ENCODE assay signal across 21 cellular contexts in genomic region chrX:10536744-10537143, GRCh38.
"Had no signal": no experiment of that assay in that cellular context is flagged by ENCODE, and none has a peak within 500 bp of the region (broad histone marks: within the 10 kb centered on the region; RNA-seq: fewer than 3 reads in every experiment).

No MANE protein-coding gene starts in this region.

- H3K36me3 Mint-ChIP-seq: activated CD4-positive, alpha-beta memory T cell treated with anti-CD3 and anti-CD28 coated beads for 36 hours; activated naive CD8-positive, alpha-beta T cell treated with anti-CD3 and anti-CD28 coated beads for 36 hours had no signal

- H3K27me3 ChIP-seq: brain microvascular endothelial cell had no signal

- H3K4me2 ChIP-seq: KMS-11 had no signal

- DNase-seq: activated B cell treated with CpG ODN at 0.5 μM for 24 hours; activated CD4-positive, alpha-beta memory T cell treated with anti-CD3 and anti-CD28 coated beads for 36 hours; activated CD4-positive, alpha-beta T cell treated with anti-CD3 and anti-CD28 coated beads for 1 hour; activated CD4-positive, alpha-beta T cell treated with anti-CD3 and anti-CD28 coated beads, Interleukin-2, amount 10 ng/mL, durations not matched to agents 7 days and 5 days; activated CD8-positive, alpha-beta memory T cell treated with anti-CD3 and anti-CD28 coated beads for 24 hours; activated gamma-delta T cell; activated naive CD4-positive, alpha-beta T cell treated with anti-CD3 and anti-CD28 coated beads for 36 hours; activated naive CD8-positive, alpha-beta T cell treated with anti-CD3 and anti-CD28 coated beads for 36 hours; activated T-cell treated with anti-CD3 and anti-CD28 coated beads, Interleukin-2, amount 50 U/mL, for 4 hours; brain microvascular endothelial cell; cerebellar nuclear complex; NCI-H1092; NCI-H1417; NCI-H1930; NCI-H345; NCI-H510A; NCI-H526 treated with DMSO at 0.1 percent for 48 hours; SHP77 treated with DMSO at 0.1 percent for 48 hours had no signal

- H3K9me3 Mint-ChIP-seq: activated B cell treated with CpG ODN at 0.5 μM for 24 hours; activated CD4-positive, alpha-beta memory T cell treated with anti-CD3 and anti-CD28 coated beads for 36 hours; activated CD4-positive, alpha-beta T cell treated with anti-CD3 and anti-CD28 coated beads, Interleukin-2, amount 10 ng/mL, durations not matched to agents 7 days and 5 days; activated naive CD8-positive, alpha-beta T cell treated with anti-CD3 and anti-CD28 coated beads for 36 hours; activated T-cell treated with anti-CD3 and anti-CD28 coated beads, Interleukin-2, amount 50 U/mL, for 4 hours; activated T-helper 17 cell treated with anti-CD3 and anti-CD28 coated beads, Interleukin-2, amount 50 U/mL, for 72 hours; T-helper 1 cell treated with Interleukin-12 subunit alpha and Interleukin-12 subunit beta and Interleukin-4 antibody, amounts not matched to agents 30 μg/mL and 1 μg/mL, for 36 hours had no signal

- H3K27ac ChIP-seq: brain microvascular endothelial cell, KMS-11 had no signal

- H3K27ac Mint-ChIP-seq: activated B cell treated with CpG ODN at 0.5 μM for 24 hours; activated CD4-positive, alpha-beta memory T cell treated with anti-CD3 and anti-CD28 coated beads for 36 hours; activated CD4-positive, alpha-beta T cell treated with anti-CD3 and anti-CD28 coated beads, Interleukin-2, amount 10 ng/mL, durations not matched to agents 7 days and 5 days; activated naive CD4-positive, alpha-beta T cell treated with anti-CD3 and anti-CD28 coated beads for 36 hours; activated naive CD8-positive, alpha-beta T cell treated with anti-CD3 and anti-CD28 coated beads for 36 hours; activated T-helper 17 cell treated with anti-CD3 and anti-CD28 coated beads, Interleukin-2, amount 50 U/mL, for 72 hours; T-helper 1 cell treated with Interleukin-12 subunit alpha and Interleukin-12 subunit beta and Interleukin-4 antibody, amounts not matched to agents 30 μg/mL and 1 μg/mL, for 36 hours had no signal

- H3K36me3 ChIP-seq: brain microvascular endothelial cell had no signal

- H3K4me1 Mint-ChIP-seq: activated B cell treated with CpG ODN at 0.5 μM for 24 hours; activated CD4-positive, alpha-beta T cell treated with anti-CD3 and anti-CD28 coated beads, Interleukin-2, amount 10 ng/mL, durations not matched to agents 7 days and 5 days; activated naive CD8-positive, alpha-beta T cell treated with anti-CD3 and anti-CD28 coated beads for 36 hours; activated T-helper 17 cell treated with anti-CD3 and anti-CD28 coated beads, Interleukin-2, amount 50 U/mL, for 72 hours had no signal

- ATAC-seq: activated T-cell treated with anti-CD3 and anti-CD28 coated beads, Interleukin-2, amount 50 U/mL, for 4 hours; activated T-helper 17 cell treated with anti-CD3 and anti-CD28 coated beads, Interleukin-2, amount 50 U/mL, for 72 hours had no signal

- H3K9ac ChIP-seq: KMS-11 had no signal

- H3K4me3 Mint-ChIP-seq: activated B cell treated with CpG ODN at 0.5 μM for 24 hours; activated CD4-positive, alpha-beta memory T cell treated with anti-CD3 and anti-CD28 coated beads for 36 hours; activated CD4-positive, alpha-beta T cell treated with anti-CD3 and anti-CD28 coated beads, Interleukin-2, amount 10 ng/mL, durations not matched to agents 7 days and 5 days; activated naive CD4-positive, alpha-beta T cell treated with anti-CD3 and anti-CD28 coated beads for 36 hours; activated naive CD8-positive, alpha-beta T cell treated with anti-CD3 and anti-CD28 coated beads for 36 hours; activated T-cell treated with anti-CD3 and anti-CD28 coated beads, Interleukin-2, amount 50 U/mL, for 4 hours; activated T-helper 17 cell treated with anti-CD3 and anti-CD28 coated beads, Interleukin-2, amount 50 U/mL, for 72 hours; T-helper 1 cell treated with Interleukin-12 subunit alpha and Interleukin-12 subunit beta and Interleukin-4 antibody, amounts not matched to agents 30 μg/mL and 1 μg/mL, for 36 hours had no signal

- H3K27me3 Mint-ChIP-seq: activated B cell treated with CpG ODN at 0.5 μM for 24 hours; activated CD4-positive, alpha-beta memory T cell treated with anti-CD3 and anti-CD28 coated beads for 36 hours; activated CD4-positive, alpha-beta T cell treated with anti-CD3 and anti-CD28 coated beads, Interleukin-2, amount 10 ng/mL, durations not matched to agents 7 days and 5 days; activated naive CD8-positive, alpha-beta T cell treated with anti-CD3 and anti-CD28 coated beads for 36 hours; activated T-helper 17 cell treated with anti-CD3 and anti-CD28 coated beads, Interleukin-2, amount 50 U/mL, for 72 hours had no signal
